ENCODE assay signal across 36 cellular contexts in the genomic region with DNA sequence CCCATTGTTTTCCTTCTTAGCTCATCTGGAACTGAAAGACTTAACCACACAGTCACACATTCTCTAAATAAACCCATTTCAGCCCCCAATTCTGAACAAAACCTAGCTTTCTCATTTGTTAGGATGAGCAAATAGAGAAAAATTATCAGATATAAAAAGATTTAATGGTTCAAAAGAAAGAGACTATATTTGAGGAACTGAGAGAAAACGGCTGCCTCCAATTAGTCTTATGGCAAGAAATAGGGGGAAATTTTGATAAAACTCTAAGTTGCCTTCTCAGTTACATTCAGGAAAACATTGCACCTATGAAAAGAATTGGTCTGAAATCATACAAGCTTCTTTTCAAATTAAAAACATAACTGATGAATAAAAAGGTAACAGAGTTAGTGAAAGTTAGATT.
A peak's percentile ranks its signal among the peaks of the same experiment; 100 is the strongest.
DNase-seq lines count a peak whose midpoint lies in the region; ATAC-seq, FAIRE-seq and TF ChIP-seq lines count a peak whose summit lies in the region.
"Had no signal": no experiment of that assay in that cellular context is flagged by ENCODE, and none has a peak within 500 bp of the region (broad histone marks: within the 10 kb centered on the region; RNA-seq: fewer than 3 reads in every experiment).

No MANE protein-coding gene starts in this region.

- H3K36me3 Mint-ChIP-seq in CD8-positive, alpha-beta T cell = no peaks in the 10 kb centered on the region
- H3K36me3 Mint-ChIP-seq: CD14-positive monocyte; CD4-positive, alpha-beta memory T cell; CD4-positive, CD25-positive, alpha-beta regulatory T cell; CD8-positive, alpha-beta memory T cell had no signal

- ATAC-seq in GM12878 = no peak
- ATAC-seq in CD8-positive, alpha-beta T cell = no peak
- ATAC-seq: A549 had no signal

- BruUV-seq in GM12878 (replicated peaks; lab: Mats Ljungman, UMichigan) = no TSS peak

- H3K9me3 ChIP-seq in OCI-LY3 (ENCODE audit: insufficient read depth, low read length) (no peaks in the 10 kb centered on the region), GM12878 (replicated peaks; ENCODE audit: control insufficient read depth, insufficient read depth, low read length) (no peaks in the 10 kb centered on the region)
- H3K9me3 ChIP-seq in CD8-positive, alpha-beta T cell (ENCODE audit: low read length) = no peaks in the 10 kb centered on the region
- H3K9me3 ChIP-seq: A549, BE2C, Caco-2 had no signal

- intact Hi-C loops in GM12878 (cut with micrococcal nuclease; ENCODE audit: unreplicated experiment) = no loop called here
- intact Hi-C loops in CD8-positive, alpha-beta T cell (cut with DNase I, micrococcal nuclease) = no loop called here

- H3K9ac ChIP-seq in OCI-LY3 (ENCODE audit: low read length) (no peak overlapping the region), GM12878 (ENCODE audit: control insufficient read depth, insufficient read depth, low read length) (no peak overlapping the region)
- H3K9ac ChIP-seq: BLaER1; BLaER1 treated with 17β-estradiol and CSF1 and Interleukin-3, amounts not matched to agents 10 nM and 100 nM had no signal

- H3K4me2 ChIP-seq in OCI-LY3 (ENCODE audit: low read length) = peak overlapping the region; percentile 29; the same call in 1 of the 2 replicates
- H3K4me2 ChIP-seq in GM12878 (ENCODE audit: control insufficient read depth, insufficient read depth) = no peak overlapping the region
- H3K4me2 ChIP-seq: A549; BLaER1; BLaER1 treated with 17β-estradiol and CSF1 and Interleukin-3, amounts not matched to agents 10 nM and 100 nM had no signal

- WGBS in GM12878 (ENCODE audit: insufficient coverage, insufficient replicate concordance, low lambda C conversion rate, missing lambda C conversion rate) = 0% methylated on average over 1 of the region's 1 CpG

- CTCF ChIA-PET in GM12878 (lab: Yijun Ruan, JAX) = interaction anchor here (1.0 to 1.9 kb wide), 3 partner anchors 9 to 241 kb away, joined by 3 to 7 read pairs (median 5); no protein-coding TSS in a partner anchor
- CTCF ChIA-PET in CD8-positive, alpha-beta T cell (lab: Charles Lee) = no interaction called here

- H3K4me1 Mint-ChIP-seq in CD8-positive, alpha-beta T cell (ENCODE audit: low read depth) = no peaks in the 10 kb centered on the region
- H3K4me1 Mint-ChIP-seq: B cell; CD14-positive monocyte; CD4-positive, alpha-beta memory T cell; CD4-positive, CD25-positive, alpha-beta regulatory T cell; CD8-positive, alpha-beta memory T cell had no signal

- no peak overlapping the region for H3K4me3 ChIP-seq in OCI-LY3 (ENCODE audit: low read length)
- H3K4me3 ChIP-seq in GM12878 = no peak overlapping the region
- H3K4me3 ChIP-seq in CD8-positive, alpha-beta T cell (ENCODE audit: low read depth, low read length) = no peak overlapping the region
- H3K4me3 ChIP-seq: A549; BLaER1; BLaER1 treated with 17β-estradiol and CSF1 and Interleukin-3, amounts not matched to agents 10 nM and 100 nM had no signal

- in situ Hi-C loops in GM12878 (cut with MboI) = no loop called here

- TF ChIP-seq POLR2A in GM12891 (IDR thresholded peaks at IDR 0.05; ENCODE audit: low read depth, low read length) (no peak), GM12878 (IDR thresholded peaks at IDR 0.05; ENCODE audit: low read depth, low read length) (no peak)

- H3K4me1 ChIP-seq in OCI-LY3 (ENCODE audit: low read length) (peaks cover 13% of the 10 kb centered on the region), GM12878 (ENCODE audit: control insufficient read depth, insufficient read depth, low read length) (no peaks in the 10 kb centered on the region)
- H3K4me1 ChIP-seq in CD8-positive, alpha-beta T cell (ENCODE audit: insufficient read depth, low read length) = no peaks in the 10 kb centered on the region
- H3K4me1 ChIP-seq: A549; BE2C; BLaER1; BLaER1 treated with 17β-estradiol and CSF1 and Interleukin-3, amounts not matched to agents 10 nM and 100 nM; Caco-2 had no signal

- DNase-seq in NCI-H2171 treated with DMSO at 0.1 percent for 48 hours (lab: John Stamatoyannopoulos, UW) (peak; percentile 41), NCI-H2171 (lab: John Stamatoyannopoulos, UW) (no peak), GM12891 (ENCODE audit: insufficient read length, low spot score) (no peak), GM12878 (ENCODE audit: low read depth, low spot score) (no peak), T-helper 9 cell (no peak)
- DNase-seq in CD8-positive, alpha-beta T cell = no peak
- DNase-seq in stimulated activated CD4-positive, alpha-beta T cell treated with anti-CD3 and anti-CD28 coated beads, Interleukin-1b, Interleukin-23, amount 100 ng/mL, for 48 hours = no peak
- DNase-seq: 8988T; ACHN; AML-193; BE2C; C1 segment of cervical spinal cord; Caco-2; Calu3; CD4-positive, alpha-beta memory T cell; CD4-positive, alpha-beta T cell; CD4-positive, CD25-positive, alpha-beta regulatory T cell; CD8-positive, alpha-beta memory T cell; COR-L47; DMS 273 treated with DMSO at 0.1 percent for 48 hours; DMS153; DMS53; DMS79; DMS79 treated with DMSO at 0.1 percent for 48 hours; DND-41; EL had no signal

- TF ChIP-seq EP300 in GM12878 (IDR thresholded peaks at IDR 0.05; ENCODE audit: borderline replicate concordance in 1 of 2, control insufficient read depth in 1 of 2, low read depth in 2 of 2, low read length in 2 of 2) = no peak

- no peak for TF ChIP-seq RAD21 in GM12878 (IDR thresholded peaks at IDR 0.05; ENCODE audit: insufficient read depth, low read depth, low read length)

- SMC1A ChIA-PET in GM12878 (lab: Charles Lee; ENCODE audit: uncharacterized antibody, unreplicated experiment) = interaction anchor here (1.0 to 3.8 kb wide), 7 partner anchors 9 to 426 kb away, joined by 3 to 30 read pairs (median 6); no protein-coding TSS in a partner anchor

- POLR2A ChIA-PET in GM12878 (lab: Charles Lee) = interaction anchor here (0.6 to 1.0 kb wide), 2 partner anchors 10 to 925 kb away, joined by 3 to 4 read pairs; no protein-coding TSS in a partner anchor
- POLR2A ChIA-PET in CD8-positive, alpha-beta T cell (lab: Charles Lee) = no interaction called here

- no peak for TF ChIP-seq CTCF in OCI-LY3 (IDR thresholded peaks at IDR 0.05; ENCODE audit: low read depth, low read length)
- no peak for TF ChIP-seq CTCF in GM12878 (IDR thresholded peaks at IDR 0.05 in 2 of 3, conservative IDR thresholded peaks at IDR 0.05 in 1 of 3; ENCODE audit: control insufficient read depth in 2 of 3, extremely low read depth in 1 of 3, insufficient read depth in 1 of 3, low read depth in 3 of 3, low read length in 3 of 3)
- TF ChIP-seq CTCF in CD8-positive, alpha-beta T cell (IDR thresholded peaks at IDR 0.05) = no peak

- H3K79me2 ChIP-seq in OCI-LY3 (ENCODE audit: low read length) (no peaks in the 10 kb centered on the region), GM12878 (ENCODE audit: control insufficient read depth, insufficient read depth, low read length) (no peaks in the 10 kb centered on the region)

- no peaks in the 10 kb centered on the region for H3K9me3 Mint-ChIP-seq in CD8-positive, alpha-beta T cell

- H3K36me3 ChIP-seq in OCI-LY3 (replicated peaks; ENCODE audit: low read depth, low read length) = no peaks in the 10 kb centered on the region
- H3K36me3 ChIP-seq in GM12878 (ENCODE audit: control insufficient read depth in 2 of 2, insufficient read depth in 2 of 2, low read length in 1 of 2) = no peaks in the 10 kb centered on the region
- no peaks in the 10 kb centered on the region for H3K36me3 ChIP-seq in CD8-positive, alpha-beta T cell (ENCODE audit: insufficient read depth, low read length)
- H3K36me3 ChIP-seq: BE2C; BLaER1; BLaER1 treated with 17β-estradiol and CSF1 and Interleukin-3, amounts not matched to agents 10 nM and 100 nM had no signal

- H2AFZ ChIP-seq in OCI-LY3 (ENCODE audit: low read depth, low read length) = no peak overlapping the region
- no peak overlapping the region for H2AFZ ChIP-seq in GM12878 (ENCODE audit: control insufficient read depth, low read depth, low read length)

- RAD21 ChIA-PET in GM12878 (lab: Charles Lee; ENCODE audit: unreplicated experiment) = interaction anchor here (0.5 to 1.5 kb wide), 5 partner anchors 9 to 763 kb away, joined by 3 to 6 read pairs (median 3); no protein-coding TSS in a partner anchor

- H3K4me3 Mint-ChIP-seq in CD8-positive, alpha-beta T cell = no peak overlapping the region
- H3K4me3 Mint-ChIP-seq: B cell; CD14-positive monocyte; CD4-positive, alpha-beta memory T cell; CD4-positive, alpha-beta T cell; CD4-positive, CD25-positive, alpha-beta regulatory T cell; CD8-positive, alpha-beta memory T cell had no signal

- peaks cover 5% of the 10 kb centered on the region for H3K27me3 Mint-ChIP-seq in CD8-positive, alpha-beta T cell (ENCODE audit: low read depth)
- H3K27me3 Mint-ChIP-seq: B cell; CD4-positive, alpha-beta memory T cell; CD4-positive, CD25-positive, alpha-beta regulatory T cell had no signal

- no peaks in the 10 kb centered on the region; the same call in 1 of the 2 replicates for H3K27me3 ChIP-seq in OCI-LY3 (ENCODE audit: low read depth, low read length)
- no peaks in the 10 kb centered on the region for H3K27me3 ChIP-seq in GM12878 (replicated peaks in 1 of 2; ENCODE audit: control insufficient read depth in 2 of 2, insufficient read depth in 2 of 2, low read length in 1 of 2)
- H3K27me3 ChIP-seq in CD8-positive, alpha-beta T cell (ENCODE audit: insufficient read depth, low read length) = no peaks in the 10 kb centered on the region
- H3K27me3 ChIP-seq: BE2C; BLaER1; BLaER1 treated with 17β-estradiol and CSF1 and Interleukin-3, amounts not matched to agents 10 nM and 100 nM had no signal

- no peaks in the 10 kb centered on the region for H4K20me1 ChIP-seq in OCI-LY3 (ENCODE audit: insufficient read depth, low read length)
- H4K20me1 ChIP-seq in GM12878 (ENCODE audit: control insufficient read depth, insufficient read depth) = no peaks in the 10 kb centered on the region
- H4K20me1 ChIP-seq: BLaER1; BLaER1 treated with 17β-estradiol and CSF1 and Interleukin-3, amounts not matched to agents 10 nM and 100 nM had no signal

- H3K27ac Mint-ChIP-seq in CD8-positive, alpha-beta T cell = no peak overlapping the region
- H3K27ac Mint-ChIP-seq: B cell; CD4-positive, alpha-beta memory T cell; CD4-positive, alpha-beta T cell; CD4-positive, CD25-positive, alpha-beta regulatory T cell; CD8-positive, alpha-beta memory T cell had no signal

- no peak for FAIRE-seq in GM12891 (lab: Jason Lieb, UNC)
- FAIRE-seq in GM12878 (lab: Jason Lieb, UNC) = no peak
- FAIRE-seq: A204.1, A549, D721Med had no signal

- H3K27ac ChIP-seq in OCI-LY3 (ENCODE audit: low read length) = no peak overlapping the region
- no peak overlapping the region for H3K27ac ChIP-seq in GM12878 (ENCODE audit: control insufficient read depth, insufficient read depth)
- H3K27ac ChIP-seq in CD8-positive, alpha-beta T cell (ENCODE audit: low read depth, low read length) = no peak overlapping the region
- H3K27ac ChIP-seq: 22Rv1; A549; BLaER1; BLaER1 treated with 17β-estradiol and CSF1 and Interleukin-3, amounts not matched to agents 10 nM and 100 nM; C4-2B had no signal

TF ChIP-seq in GM12891, 5 proteins besides CTCF, POLR2A, EP300 and RAD21:
- TF ChIP-seq PAX5 (IDR thresholded peaks at IDR 0.05; ENCODE audit: insufficient read depth, low read length, severe bottlenecking) (no peak), SPI1 (IDR thresholded peaks at IDR 0.05; ENCODE audit: low read depth, low read length) (peak; percentile 61)

TF ChIP-seq in GM12878, 131 proteins besides CTCF, POLR2A, EP300 and RAD21 (continues in another document):
- TF ChIP-seq MTA2 (IDR thresholded peaks at IDR 0.05; ENCODE audit: low read depth) (peak; percentile 71; the same call in 1 of the 2 replicates), ETV6 (conservative IDR thresholded peaks at IDR 0.05 in 1 of 2, IDR thresholded peaks at IDR 0.05 in 1 of 2; ENCODE audit: borderline replicate concordance in 1 of 2, low read depth in 1 of 2) (no peak)
